Comparison of ENCODE assay signal across 42 cellular contexts in the genomic region with DNA sequence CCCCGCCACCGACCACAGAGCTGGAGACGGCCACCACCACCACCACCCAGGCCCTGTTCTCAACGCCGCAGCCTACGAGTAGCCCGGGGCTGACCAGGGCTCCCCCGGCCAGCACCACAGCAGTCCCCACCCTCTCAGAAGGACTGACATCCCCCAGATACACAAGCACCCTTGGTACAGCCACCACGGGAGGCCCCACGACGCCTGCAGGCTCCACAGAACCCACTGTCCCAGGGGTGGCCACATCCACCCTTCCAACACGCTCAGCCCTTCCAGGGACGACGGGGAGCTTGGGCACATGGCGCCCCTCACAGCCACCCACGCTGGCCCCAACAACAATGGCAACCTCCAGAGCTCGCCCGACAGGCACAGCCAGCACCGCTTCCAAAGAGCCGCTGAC. TPM values are rescaled to one million over a fixed set of nuclear protein-coding genes. Genes with fewer than 3 reads are reported as not detected.
"Had no signal": no experiment of that assay in that cellular context is flagged by ENCODE, and none has a peak within 500 bp of the region (broad histone marks: within the 10 kb centered on the region; RNA-seq: fewer than 3 reads in every experiment).

No MANE protein-coding gene starts in this region.

- H3K4me3 Mint-ChIP-seq: activated naive CD4-positive, alpha-beta T cell treated with anti-CD3 and anti-CD28 coated beads for 36 hours; activated naive CD4-positive, alpha-beta T cell treated with anti-CD3 and anti-CD28 coated beads, Interleukin-2, amount 10 ng/mL, durations not matched to agents 7 days and 5 days; activated naive CD4-positive, alpha-beta T cell treated with anti-CD3 and anti-CD28 coated beads, Interleukin-2, amount 50 U/mL, for 24 hours; activated naive CD8-positive, alpha-beta T cell; activated naive CD8-positive, alpha-beta T cell treated with anti-CD3 and anti-CD28 coated beads for 36 hours; activated naive CD8-positive, alpha-beta T cell treated with anti-CD3 and anti-CD28 coated beads, Interleukin-2, amount 10 ng/mL, durations not matched to agents 7 days and 5 days; activated naive CD8-positive, alpha-beta T cell treated with anti-CD3 and anti-CD28 coated beads, Interleukin-2, amount 50 U/mL, for 24 hours; activated T-cell treated with anti-CD3 and anti-CD28 coated beads, Interleukin-2, amount 50 U/mL, for 24 hours; activated T-cell treated with anti-CD3 and anti-CD28 coated beads, Interleukin-2, amount 50 U/mL, for 4 hours; activated T-cell treated with anti-CD3 and anti-CD28 coated beads, Interleukin-2, amount 50 U/mL, for 72 hours; activated T-helper 1 cell treated with anti-CD3 and anti-CD28 coated beads, Interleukin-12 subunit alpha, Interleukin-12 subunit beta, Interleukin-2, Interleukin-4 antibody, amounts not matched to agents 30 ng/mL and 10 ng/mL and 1 ng/mL, durations not matched to agents 14 hours and 24 hours and 36 hours; activated T-helper 17 cell treated with anti-CD3 and anti-CD28 coated beads, Interleukin-2, amount 50 U/mL, for 72 hours; brain; central memory CD8-positive, alpha-beta T cell had no signal

- H3K4me3 ChIP-seq: adrenal gland, ascending aorta, body of pancreas, breast epithelium, cardiac muscle cell had no signal

- H3K4me1 ChIP-seq: adrenal gland, ascending aorta, body of pancreas, breast epithelium had no signal

- H3K4me1 Mint-ChIP-seq: activated naive CD4-positive, alpha-beta T cell treated with anti-CD3 and anti-CD28 coated beads, Interleukin-2, amount 10 ng/mL, durations not matched to agents 7 days and 5 days; activated naive CD4-positive, alpha-beta T cell treated with anti-CD3 and anti-CD28 coated beads, Interleukin-2, amount 50 U/mL, for 24 hours; activated naive CD8-positive, alpha-beta T cell treated with anti-CD3 and anti-CD28 coated beads for 36 hours; activated naive CD8-positive, alpha-beta T cell treated with anti-CD3 and anti-CD28 coated beads, Interleukin-2, amount 10 ng/mL, durations not matched to agents 7 days and 5 days; activated naive CD8-positive, alpha-beta T cell treated with anti-CD3 and anti-CD28 coated beads, Interleukin-2, amount 50 U/mL, for 24 hours; activated T-helper 17 cell treated with anti-CD3 and anti-CD28 coated beads, Interleukin-2, amount 50 U/mL, for 72 hours; brain; central memory CD8-positive, alpha-beta T cell had no signal

- H3K27ac ChIP-seq: adrenal gland, ascending aorta, body of pancreas, brain microvascular endothelial cell, breast epithelium, cardiac muscle cell had no signal

- H3K9me3 ChIP-seq: adrenal gland, ascending aorta, body of pancreas had no signal

- DNase-seq: activated effector memory CD4-positive, alpha-beta T cell treated with anti-CD3 and anti-CD28 coated beads, Interleukin-2, amount 50 U/mL, for 16 hours; activated effector memory CD4-positive, alpha-beta T cell treated with Interleukin-2 at 50 U/mL for 16 hours; activated gamma-delta T cell; activated gamma-delta T cell treated with Interleukin-2 at 50 U/mL for 16 hours; activated naive CD4-positive, alpha-beta T cell; activated naive CD4-positive, alpha-beta T cell treated with anti-CD3 and anti-CD28 coated beads for 36 hours; activated naive CD4-positive, alpha-beta T cell treated with anti-CD3 and anti-CD28 coated beads, Interleukin-2, amount 10 ng/mL, durations not matched to agents 7 days and 5 days; activated naive CD4-positive, alpha-beta T cell treated with anti-CD3 and anti-CD28 coated beads, Interleukin-2, amount 50 U/mL, for 16 hours; activated naive CD4-positive, alpha-beta T cell treated with Interleukin-2 at 50 U/mL for 16 hours; activated naive CD8-positive, alpha-beta T cell treated with anti-CD3 and anti-CD28 coated beads for 36 hours; activated naive CD8-positive, alpha-beta T cell treated with anti-CD3 and anti-CD28 coated beads, Interleukin-2, amount 10 ng/mL, durations not matched to agents 7 days and 5 days; activated naive CD8-positive, alpha-beta T cell treated with anti-CD3 and anti-CD28 coated beads, Interleukin-2, amount 50 U/mL, for 24 hours; activated T-cell treated with anti-CD3 and anti-CD28 coated beads for 4 hours; activated T-cell treated with anti-CD3 and anti-CD28 coated beads, Interleukin-2, amount 50 U/mL, for 1 hour; activated T-cell treated with anti-CD3 and anti-CD28 coated beads, Interleukin-2, amount 50 U/mL, for 24 hours; activated T-cell treated with anti-CD3 and anti-CD28 coated beads, Interleukin-2, amount 50 U/mL, for 4 hours; activated T-cell treated with anti-CD3 and anti-CD28 coated beads, Interleukin-2, amount 50 U/mL, for 48 hours; activated T-cell treated with anti-CD3 and anti-CD28 coated beads, Interleukin-2, amount 50 U/mL, for 72 hours; adrenal gland; amniotic stem cell; amygdala; anterior cingulate cortex; aorta; body of pancreas; brain microvascular endothelial cell; caudate nucleus; central memory CD4-positive, alpha-beta T cell; cerebellar nuclear complex had no signal

- H3K27me3 Mint-ChIP-seq: activated naive CD4-positive, alpha-beta T cell treated with anti-CD3 and anti-CD28 coated beads, Interleukin-2, amount 10 ng/mL, durations not matched to agents 7 days and 5 days; activated naive CD4-positive, alpha-beta T cell treated with anti-CD3 and anti-CD28 coated beads, Interleukin-2, amount 50 U/mL, for 24 hours; activated naive CD8-positive, alpha-beta T cell; activated naive CD8-positive, alpha-beta T cell treated with anti-CD3 and anti-CD28 coated beads for 36 hours; activated naive CD8-positive, alpha-beta T cell treated with anti-CD3 and anti-CD28 coated beads, Interleukin-2, amount 10 ng/mL, durations not matched to agents 7 days and 5 days; activated naive CD8-positive, alpha-beta T cell treated with anti-CD3 and anti-CD28 coated beads, Interleukin-2, amount 50 U/mL, for 24 hours; activated T-cell treated with anti-CD3 and anti-CD28 coated beads, Interleukin-2, amount 50 U/mL, for 24 hours; activated T-helper 17 cell treated with anti-CD3 and anti-CD28 coated beads, Interleukin-2, amount 50 U/mL, for 72 hours; central memory CD8-positive, alpha-beta T cell had no signal

- H3K27ac Mint-ChIP-seq: activated naive CD4-positive, alpha-beta T cell treated with anti-CD3 and anti-CD28 coated beads for 36 hours; activated naive CD4-positive, alpha-beta T cell treated with anti-CD3 and anti-CD28 coated beads, Interleukin-2, amount 10 ng/mL, durations not matched to agents 7 days and 5 days; activated naive CD4-positive, alpha-beta T cell treated with anti-CD3 and anti-CD28 coated beads, Interleukin-2, amount 50 U/mL, for 24 hours; activated naive CD4-positive, alpha-beta T cell treated with anti-CD3 and anti-CD28 coated beads, Interleukin-2, amount 50 U/mL, for 72 hours; activated naive CD8-positive, alpha-beta T cell; activated naive CD8-positive, alpha-beta T cell treated with anti-CD3 and anti-CD28 coated beads for 36 hours; activated naive CD8-positive, alpha-beta T cell treated with anti-CD3 and anti-CD28 coated beads, Interleukin-2, amount 10 ng/mL, durations not matched to agents 7 days and 5 days; activated naive CD8-positive, alpha-beta T cell treated with anti-CD3 and anti-CD28 coated beads, Interleukin-2, amount 50 U/mL, for 24 hours; activated T-cell treated with anti-CD3 and anti-CD28 coated beads, Interleukin-2, amount 50 U/mL, for 24 hours; activated T-cell treated with anti-CD3 and anti-CD28 coated beads, Interleukin-2, amount 50 U/mL, for 72 hours; activated T-helper 1 cell treated with anti-CD3 and anti-CD28 coated beads, Interleukin-12 subunit alpha, Interleukin-12 subunit beta, Interleukin-2, Interleukin-4 antibody, amounts not matched to agents 30 ng/mL and 10 ng/mL and 1 ng/mL, durations not matched to agents 14 hours and 24 hours and 36 hours; activated T-helper 17 cell treated with anti-CD3 and anti-CD28 coated beads, Interleukin-2, amount 50 U/mL, for 72 hours; activated T-helper 2 cell treated with anti-CD3 and anti-CD28 coated beads, Interferon-gamma antibody, Interleukin-2, Interleukin-4, amounts not matched to agents 10 μg/mL and 5 μg/mL and 100 μg/mL, durations not matched to agents 14 hours and 24 hours and 36 hours; brain had no signal

- H3K9me3 Mint-ChIP-seq: activated naive CD4-positive, alpha-beta T cell treated with anti-CD3 and anti-CD28 coated beads for 36 hours; activated naive CD4-positive, alpha-beta T cell treated with anti-CD3 and anti-CD28 coated beads, Interleukin-2, amount 50 U/mL, for 24 hours; activated naive CD4-positive, alpha-beta T cell treated with anti-CD3 and anti-CD28 coated beads, Interleukin-2, amount 50 U/mL, for 72 hours; activated naive CD8-positive, alpha-beta T cell treated with anti-CD3 and anti-CD28 coated beads for 36 hours; activated naive CD8-positive, alpha-beta T cell treated with anti-CD3 and anti-CD28 coated beads, Interleukin-2, amount 50 U/mL, for 24 hours; activated T-cell treated with anti-CD3 and anti-CD28 coated beads, Interleukin-2, amount 50 U/mL, for 24 hours; activated T-cell treated with anti-CD3 and anti-CD28 coated beads, Interleukin-2, amount 50 U/mL, for 4 hours; activated T-cell treated with anti-CD3 and anti-CD28 coated beads, Interleukin-2, amount 50 U/mL, for 72 hours; activated T-helper 17 cell treated with anti-CD3 and anti-CD28 coated beads, Interleukin-2, amount 50 U/mL, for 72 hours; central memory CD8-positive, alpha-beta T cell had no signal

- FAIRE-seq: astrocyte had no signal

- ATAC-seq: activated naive CD4-positive, alpha-beta T cell treated with anti-CD3 and anti-CD28 coated beads, Interleukin-2, amount 50 U/mL, for 72 hours; activated naive CD8-positive, alpha-beta T cell treated with anti-CD3 and anti-CD28 coated beads, Interleukin-2, amount 50 U/mL, for 24 hours; activated T-cell treated with anti-CD3 and anti-CD28 coated beads, Interleukin-2, amount 50 U/mL, for 4 hours; activated T-cell treated with anti-CD3 and anti-CD28 coated beads, Interleukin-2, amount 50 U/mL, for 72 hours; activated T-helper 17 cell treated with anti-CD3 and anti-CD28 coated beads, Interleukin-2, amount 50 U/mL, for 72 hours; body of pancreas had no signal

- H3K36me3 Mint-ChIP-seq: activated naive CD4-positive, alpha-beta T cell treated with anti-CD3 and anti-CD28 coated beads, Interleukin-2, amount 10 ng/mL, durations not matched to agents 7 days and 5 days; activated naive CD4-positive, alpha-beta T cell treated with anti-CD3 and anti-CD28 coated beads, Interleukin-2, amount 50 U/mL, for 24 hours; activated naive CD8-positive, alpha-beta T cell; activated naive CD8-positive, alpha-beta T cell treated with anti-CD3 and anti-CD28 coated beads, Interleukin-2, amount 10 ng/mL, durations not matched to agents 7 days and 5 days; brain had no signal

- H3K27me3 ChIP-seq: adrenal gland, ascending aorta, body of pancreas, brain microvascular endothelial cell, breast epithelium, cardiac muscle cell had no signal

- H3K36me3 ChIP-seq: adrenal gland, ascending aorta, brain microvascular endothelial cell, breast epithelium, cardiac muscle cell had no signal

RNA-seq across cellular contexts. Expression of gene MUC5B, which starts 18.8 kb away (rescaled TPM):
- total RNA-seq: activated naive CD4-positive, alpha-beta T cell treated with anti-CD3 and anti-CD28 coated beads for 36 hours; activated naive CD4-positive, alpha-beta T cell treated with anti-CD3 and anti-CD28 coated beads, Interleukin-2, amount 50 U/mL, for 72 hours; activated naive CD8-positive, alpha-beta T cell treated with anti-CD3 and anti-CD28 coated beads for 36 hours; activated naive CD8-positive, alpha-beta T cell treated with anti-CD3 and anti-CD28 coated beads, Interleukin-2, amount 10 ng/mL, durations not matched to agents 7 days and 5 days; activated T-cell treated with anti-CD3 and anti-CD28 coated beads, Interleukin-2, amount 50 U/mL, for 72 hours; activated T-helper 1 cell treated with anti-CD3 and anti-CD28 coated beads, Interleukin-12 subunit alpha, Interleukin-12 subunit beta, Interleukin-2, Interleukin-4 antibody, amounts not matched to agents 30 ng/mL and 10 ng/mL and 1 ng/mL, durations not matched to agents 14 hours and 24 hours and 36 hours; activated T-helper 17 cell treated with anti-CD3 and anti-CD28 coated beads, Interleukin-2, amount 50 U/mL, for 72 hours; activated T-helper 2 cell treated with anti-CD3 and anti-CD28 coated beads, Interferon-gamma antibody, Interleukin-2, Interleukin-4, amounts not matched to agents 10 μg/mL and 5 μg/mL and 100 μg/mL, durations not matched to agents 14 hours and 24 hours and 36 hours; aorta; astrocyte; bronchial epithelial cell; cardiac muscle cell; cardiac septum had no signal
- polyA plus RNA-seq: cardiac muscle cell had no signal
